20 cellular contexts compared by ENCODE assay signal in genomic region chr13:87754097-87754496, GRCh38.
DNase-seq lines count a peak whose midpoint lies in the region; ATAC-seq and TF ChIP-seq lines count a peak whose summit lies in the region.
"Had no signal": no experiment of that assay in that cellular context is flagged by ENCODE, and none has a peak within 500 bp of the region (broad histone marks: within the 10 kb centered on the region; RNA-seq: fewer than 3 reads in every experiment).

No MANE protein-coding gene starts in this region.

- no peak for TF ChIP-seq CTCF in neural cell (IDR thresholded peaks at IDR 0.05; ENCODE audit: poor library complexity, severe bottlenecking)

- in situ Hi-C loops in HAP-1 (cut with MboI; ENCODE audit: low sequenced_read_pairs), result no loop called here

- no peaks in the 10 kb centered on the region for H3K9me2 ChIP-seq in neural cell (ENCODE audit: insufficient read depth, low read length)

- H2AFZ ChIP-seq in neural cell (ENCODE audit: low read depth, low read length), result no peak overlapping the region

- H3K4me3 ChIP-seq in neural cell (ENCODE audit: low read length) (no peak overlapping the region), HAP-1 (no peak overlapping the region)
- H3K4me3 ChIP-seq: A549; BLaER1 treated with 17β-estradiol and CSF1 and Interleukin-3, amounts not matched to agents 10 nM and 100 nM had no signal

- peak overlapping the region; percentile 13 for H3K27ac ChIP-seq in neural cell (ENCODE audit: low read length)
- H3K27ac ChIP-seq: A549; BLaER1 treated with 17β-estradiol and CSF1 and Interleukin-3, amounts not matched to agents 10 nM and 100 nM had no signal

- H3K36me3 ChIP-seq in neural cell (ENCODE audit: insufficient read depth, low read length) (no peaks in the 10 kb centered on the region), HAP-1 (replicated peaks) (no peaks in the 10 kb centered on the region)
- H3K36me3 ChIP-seq: BE2C; BLaER1 treated with 17β-estradiol and CSF1 and Interleukin-3, amounts not matched to agents 10 nM and 100 nM had no signal

- DNase-seq in NCI-H82 (lab: John Stamatoyannopoulos, UW), result peak; percentile 7
- DNase-seq in NCI-H82 treated with DMSO at 0.1 percent for 48 hours (lab: John Stamatoyannopoulos, UW; ENCODE audit: unreplicated experiment), result no peak
- DNase-seq in NCI-H69 (lab: John Stamatoyannopoulos, UW), result peak; percentile 25
- DNase-seq in HAP-1 (ENCODE audit: low spot score in 2 of 2), result no peak
- DNase-seq: 8988T; ACHN; AML-193; BE2C; CD4-positive, alpha-beta T cell; CD8-positive, alpha-beta memory T cell; DMS 273 treated with DMSO at 0.1 percent for 48 hours; DMS79; GF-D8; GOT3; H7 had no signal

- H3K9me3 ChIP-seq in neural cell (ENCODE audit: low read length), result no peaks in the 10 kb centered on the region
- no peaks in the 10 kb centered on the region for H3K9me3 ChIP-seq in HAP-1
- H3K9me3 ChIP-seq: A549; BE2C; BLaER1 treated with 17β-estradiol and CSF1 and Interleukin-3, amounts not matched to agents 10 nM and 100 nM had no signal

- H3K9ac ChIP-seq in neural cell (ENCODE audit: low read length), result no peak overlapping the region
- H3K9ac ChIP-seq: BLaER1 treated with 17β-estradiol and CSF1 and Interleukin-3, amounts not matched to agents 10 nM and 100 nM had no signal

- H3K79me2 ChIP-seq in neural cell (replicated peaks; ENCODE audit: insufficient read depth, low read length), result no peaks in the 10 kb centered on the region

- H3K4me2 ChIP-seq in neural cell (ENCODE audit: low read length), result no peak overlapping the region
- H3K4me2 ChIP-seq: A549; BLaER1 treated with 17β-estradiol and CSF1 and Interleukin-3, amounts not matched to agents 10 nM and 100 nM had no signal

- H3K27me3 ChIP-seq in neural cell (ENCODE audit: insufficient read depth, low read depth, low read length) (no peaks in the 10 kb centered on the region), HAP-1 (ENCODE audit: low read depth) (no peaks in the 10 kb centered on the region)
- H3K27me3 ChIP-seq: BE2C; BLaER1 treated with 17β-estradiol and CSF1 and Interleukin-3, amounts not matched to agents 10 nM and 100 nM had no signal

- no peaks in the 10 kb centered on the region for H3K4me1 ChIP-seq in HAP-1
- H3K4me1 ChIP-seq: A549; BE2C; BLaER1 treated with 17β-estradiol and CSF1 and Interleukin-3, amounts not matched to agents 10 nM and 100 nM had no signal

- peak; percentile 92 for TF ChIP-seq EP300 in neural cell (conservative IDR thresholded peaks at IDR 0.05; ENCODE audit: poor library complexity, severe bottlenecking)

- no peak for ATAC-seq in GM21360 (IDR thresholded peaks at IDR 0.05; ENCODE audit: unreplicated experiment)
- ATAC-seq: A549, HCT116 had no signal

- no peaks in the 10 kb centered on the region for H4K20me1 ChIP-seq in neural cell (ENCODE audit: insufficient read depth)
- H4K20me1 ChIP-seq: BLaER1 treated with 17β-estradiol and CSF1 and Interleukin-3, amounts not matched to agents 10 nM and 100 nM had no signal

- no peaks in the 10 kb centered on the region for H3F3A ChIP-seq in neural cell (ENCODE audit: insufficient read depth, low read length, poor library complexity, severe bottlenecking)

- TF ChIP-seq RAD21 in neural cell (conservative IDR thresholded peaks at IDR 0.05), result no peak

TF ChIP-seq in neural cell, 6 proteins besides CTCF, POLR2A, EP300 and RAD21:
- TF ChIP-seq TAF1 (IDR thresholded peaks at IDR 0.05; ENCODE audit: low read depth) (no peak), POLR2AphosphoS5 (IDR thresholded peaks at IDR 0.05) (peak; percentile 69), EZH2 (IDR thresholded peaks at IDR 0.05; ENCODE audit: borderline replicate concordance, insufficient read depth, low read length, poor library complexity, severe bottlenecking) (no peak), MXI1 (conservative IDR thresholded peaks at IDR 0.05; ENCODE audit: poor library complexity, severe bottlenecking) (peak; percentile 79), SMC3 (conservative IDR thresholded peaks at IDR 0.05; ENCODE audit: poor library complexity) (peak; percentile 22), REST (IDR thresholded peaks at IDR 0.05; ENCODE audit: borderline replicate concordance) (no peak)

Comparison
In these comparisons a context has a peak if more than half of its experiments do, and no peak if none do; other contexts are left out.
1. DNase-seq: peak in NCI-H82 (single experiment) and NCI-H69 (single experiment); none in NCI-H82 treated with DMSO at 0.1 percent for 48 hours (single experiment) and HAP-1 (0 of 2).